24 cellular contexts compared by ENCODE assay signal in the genomic region with DNA sequence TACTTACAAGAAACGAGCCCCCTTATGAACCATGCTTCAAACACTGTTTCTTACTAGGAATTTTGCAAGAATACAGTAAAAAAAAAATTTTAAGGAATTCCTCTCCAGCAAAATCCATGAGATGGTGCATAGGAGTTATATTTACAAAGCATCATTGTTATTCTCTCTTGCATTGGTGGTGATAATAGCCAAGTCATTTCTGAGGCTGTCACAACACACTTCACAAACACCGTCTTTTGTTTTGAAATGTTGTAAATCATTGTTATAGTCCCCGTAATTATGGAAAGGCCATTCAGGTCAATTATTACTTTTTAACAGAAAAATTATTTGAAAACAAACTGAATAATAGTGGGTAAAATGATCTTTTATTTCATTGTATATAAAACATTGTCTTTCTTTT.
"Had no signal": no experiment of that assay in that cellular context is flagged by ENCODE, and none has a peak within 500 bp of the region (broad histone marks: within the 10 kb centered on the region; RNA-seq: fewer than 3 reads in every experiment).

No MANE protein-coding gene starts in this region.

- ATAC-seq: foreskin keratinocyte; gastroesophageal sphincter; heart right ventricle; left cardiac atrium; left lung; naive thymus-derived CD4-positive, alpha-beta T cell; psoas muscle; right cardiac atrium; stimulated activated memory B cell treated with anti-CD40 and anti-IgM and Interleukin-4, amounts not matched to agents 10 μg/mL and 1 μg/mL and 100 μg/mL, for 72 hours; stimulated activated naive CD8-positive, alpha-beta T cell treated with anti-CD3 and anti-CD28 coated beads, Interleukin-15, Interleukin-2, amounts not matched to agents 100 U/mL and 50 U/mL, for 24 hours had no signal

- H3K4me1 ChIP-seq: colonic mucosa, esophagus muscularis mucosa, foreskin keratinocyte, gastroesophageal sphincter, heart right ventricle, left lung, neural progenitor cell, parathyroid adenoma, psoas muscle, sigmoid colon, testis, tibial artery had no signal

- H3K27me3 ChIP-seq: colonic mucosa, esophagus muscularis mucosa, foreskin keratinocyte, gastroesophageal sphincter, heart right ventricle, left lung, neural progenitor cell, sigmoid colon, testis, tibial artery had no signal

- H3K4me3 ChIP-seq: colonic mucosa, esophagus muscularis mucosa, gastroesophageal sphincter, heart right ventricle, left lung, neural progenitor cell, psoas muscle, sigmoid colon, testis, tibial artery had no signal

- H3K4me2 ChIP-seq: neural progenitor cell had no signal

- H3K27ac ChIP-seq: colonic mucosa, esophagus muscularis mucosa, foreskin keratinocyte, gastroesophageal sphincter, heart right ventricle, left lung, neural progenitor cell, parathyroid adenoma, psoas muscle, sigmoid colon, testis, tibial artery had no signal

- H3K9ac ChIP-seq: neural progenitor cell, parathyroid adenoma had no signal

- H3K79me2 ChIP-seq: parathyroid adenoma had no signal

- DNase-seq: colonic mucosa; effector memory CD4-positive, alpha-beta T cell; foreskin keratinocyte; glutamatergic neuron; heart right ventricle; hippocampal formation; left cardiac atrium; left lung; mesenchymal stem cell; midbrain; naive thymus-derived CD4-positive, alpha-beta T cell; psoas muscle; right cardiac atrium; sigmoid colon; stimulated activated CD4-positive, alpha-beta T cell treated with anti-CD3 and anti-CD28 coated beads, Interleukin-2, amount 100 ng/mL, for 24 hours; stimulated activated CD4-positive, alpha-beta T cell treated with anti-CD3 and anti-CD28 coated beads, Interleukin-4, amount 100 ng/mL, for 4 hours; stimulated activated naive CD8-positive, alpha-beta T cell treated with anti-CD3 and anti-CD28 coated beads, Interleukin-15, Interleukin-2, amounts not matched to agents 100 U/mL and 50 U/mL, for 24 hours; testis; tibial artery had no signal
